8 cellular contexts compared by ENCODE assay signal in the genomic region with DNA sequence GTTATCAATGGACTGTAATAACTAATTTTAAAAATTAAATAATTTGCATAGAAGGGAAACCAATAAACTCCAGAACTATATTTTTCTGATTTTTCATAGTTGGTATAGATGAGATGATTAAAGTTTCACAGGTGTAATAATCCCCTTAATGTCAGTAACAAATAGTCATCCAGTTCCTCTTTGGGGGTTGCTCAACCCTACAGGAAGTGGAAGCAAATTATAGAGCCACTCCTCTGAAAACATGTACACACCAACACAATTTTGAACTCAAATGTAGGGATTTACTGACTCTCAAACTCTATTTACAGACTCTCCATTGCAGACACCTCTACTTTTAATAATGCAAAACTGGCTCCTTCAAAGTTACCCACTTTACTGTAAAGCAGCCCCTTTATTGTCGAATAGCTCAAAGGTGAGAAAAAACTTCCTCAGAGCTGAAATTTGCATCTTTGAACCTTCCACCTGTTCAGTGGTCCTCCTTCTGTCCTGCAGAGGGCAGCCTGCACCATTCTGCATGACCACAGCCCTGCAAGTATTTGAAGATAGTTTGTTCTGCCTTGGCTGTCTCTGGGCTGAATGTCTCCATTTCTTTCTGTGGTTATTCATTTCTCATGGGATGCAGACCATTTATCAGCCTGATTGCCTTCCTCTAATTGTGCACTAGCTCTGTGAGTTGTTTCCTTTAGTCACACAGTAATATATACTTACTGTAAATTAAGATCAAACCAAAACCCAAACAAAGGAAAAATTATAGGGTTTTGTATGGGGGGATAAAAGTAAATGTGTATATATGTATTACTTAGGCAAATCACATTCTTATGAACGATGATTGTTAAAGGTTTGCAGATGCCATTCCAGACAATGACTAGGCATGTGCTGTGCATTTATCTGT.
DNase-seq lines count a peak whose midpoint lies in the region; ATAC-seq lines count a peak whose summit lies in the region.

No MANE protein-coding gene starts in this region.

- DNase-seq in COR-L47 (lab: John Stamatoyannopoulos, UW) = peak; percentile 10
- peak; percentile 10 for DNase-seq in GM19240 (ENCODE audit: insufficient read length, low spot score)
- DNase-seq in NCI-H69 (lab: John Stamatoyannopoulos, UW) = peak; percentile 98
- DNase-seq in activated naive CD4-positive, alpha-beta T cell treated with anti-CD3 and anti-CD28 coated beads, Interleukin-2, amount 50 U/mL, for 16 hours = peak; percentile 33
- DNase-seq in head of caudate nucleus = peak; percentile 12 to 86 (median 64)
- DNase-seq in posterior cingulate gyrus = peak in 9 of 10 donors; percentile 33 to 95 (median 63)
- no peak for DNase-seq in EL

- intact Hi-C loops in head of caudate nucleus (cut with DNase I) (no loop called here), posterior cingulate gyrus (cut with DNase I) (loop anchor here (2.0 to 10.0 kb wide), 3 partner anchors 873 to 991 kb away; no protein-coding TSS in a partner anchor)

- ATAC-seq in HG03159 (IDR thresholded peaks at IDR 0.05; ENCODE audit: unreplicated experiment) = peak; percentile 95
